Comparison of ENCODE assay signal across 8 cellular contexts in the genomic region with DNA sequence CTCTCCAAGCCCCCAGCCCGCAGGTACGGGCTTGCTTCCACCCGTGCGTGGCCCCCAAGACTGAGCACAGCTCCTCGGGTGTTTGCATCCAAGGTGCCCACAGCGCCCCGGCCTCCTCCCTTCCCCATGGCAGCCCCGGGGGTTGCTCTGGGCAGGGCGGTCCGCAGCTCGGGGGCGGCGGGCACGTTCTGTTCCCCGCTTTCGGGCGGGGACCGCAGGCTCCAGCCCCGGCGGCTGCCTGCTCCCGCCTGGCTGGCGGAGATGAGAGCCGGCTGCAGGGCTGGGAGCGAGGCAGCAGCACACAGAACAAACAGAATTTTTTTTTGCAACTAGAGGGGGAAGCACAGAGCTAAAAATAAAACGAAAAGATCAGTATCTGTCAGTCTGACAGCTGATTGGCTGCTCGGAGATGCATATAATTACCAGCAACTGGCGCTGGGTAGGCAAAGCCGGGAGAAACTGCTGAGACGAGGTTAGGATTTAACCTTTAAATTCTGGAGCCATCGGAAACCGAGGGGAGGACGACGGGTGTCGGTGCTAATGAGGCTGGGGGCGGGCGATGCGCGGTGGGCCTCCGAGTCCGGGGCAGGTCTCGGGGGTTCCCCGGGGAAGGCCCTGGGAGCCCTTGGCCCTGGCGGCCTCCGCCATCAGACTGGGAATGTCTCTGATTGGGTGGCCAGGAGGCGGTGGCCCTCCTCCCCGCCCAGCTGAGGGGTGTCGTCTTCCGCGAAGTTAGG.
DNase-seq lines count a peak whose midpoint lies in the region; ATAC-seq and TF ChIP-seq lines count a peak whose summit lies in the region.

No MANE protein-coding gene starts in this region.

- no peak overlapping the region for H2BK5ac ChIP-seq in mesenchymal stem cell (ENCODE audit: low read depth, low read length, poor library complexity, severe bottlenecking)

- WGBS in mesenchymal stem cell: 11% methylated on average over 46 of the region's 49 CpGs

- peak overlapping the region; percentile 22 for H3K4me3 Mint-ChIP-seq in Caco-2 (ENCODE audit: unreplicated experiment)
- H3K4me3 Mint-ChIP-seq in stimulated activated memory B cell treated with anti-CD40 and anti-IgM and Interleukin-4, amounts not matched to agents 10 μg/mL and 1 μg/mL and 100 μg/mL, for 72 hours: peak overlapping the region; percentile 67

- peak overlapping the region in 1 of 2 experiments; percentile 92 for H3K14ac ChIP-seq in mesenchymal stem cell (ENCODE audit: low read length in 2 of 2)

- peak overlapping the region; percentile 97 for H3K4ac ChIP-seq in mesenchymal stem cell (ENCODE audit: low read depth in 1 of 2, low read length in 2 of 2)

- peak overlapping the region; percentile 62 for H2AFZ ChIP-seq in mesenchymal stem cell (ENCODE audit: low read depth, low read length)

- peaks cover 43% of the 10 kb centered on the region for H3K4me1 ChIP-seq in Caco-2
- H3K4me1 ChIP-seq in mesenchymal stem cell (ENCODE audit: control insufficient read depth, insufficient read depth, low read depth, low read length): peaks cover 31% of the 10 kb centered on the region

- H3K9me3 ChIP-seq in Caco-2 (no peaks in the 10 kb centered on the region), mesenchymal stem cell (ENCODE audit: control insufficient read depth, low read length) (no peaks in the 10 kb centered on the region)

- H3K23ac ChIP-seq in mesenchymal stem cell (ENCODE audit: low read length in 2 of 2): peak overlapping the region in 1 of 2 experiments; percentile 50

- BruUV-seq in Caco-2 (replicated peaks; lab: Mats Ljungman, UMichigan): TSS peak; percentile 84

- H3K27ac Mint-ChIP-seq in Caco-2 (ENCODE audit: unreplicated experiment): peak overlapping the region; percentile 27
- H3K27ac Mint-ChIP-seq in stimulated activated memory B cell treated with anti-CD40 and anti-IgM and Interleukin-4, amounts not matched to agents 10 μg/mL and 1 μg/mL and 100 μg/mL, for 72 hours: peak overlapping the region; percentile 74

- H3K18ac ChIP-seq in mesenchymal stem cell (ENCODE audit: low read depth in 1 of 2, low read length in 2 of 2): peak overlapping the region; percentile 97 to 98

- H3K79me1 ChIP-seq in mesenchymal stem cell (replicated peaks; ENCODE audit: low read length, poor library complexity, severe bottlenecking): no peaks in the 10 kb centered on the region

- no peaks in the 10 kb centered on the region for H3K36me3 Mint-ChIP-seq in Caco-2 (ENCODE audit: insufficient read depth, unreplicated experiment)
- H3K36me3 Mint-ChIP-seq in stimulated activated memory B cell treated with anti-CD40 and anti-IgM and Interleukin-4, amounts not matched to agents 10 μg/mL and 1 μg/mL and 100 μg/mL, for 72 hours: no peaks in the 10 kb centered on the region

- intact Hi-C loops in Caco-2 (cut with micrococcal nuclease; ENCODE audit: unreplicated experiment): no loop called here

- POLR2A ChIA-PET in Caco-2 (lab: Charles Lee): interaction anchor here (1.0 kb wide), 1 partner anchor 14 kb away, joined by 3 read pairs; no protein-coding TSS in a partner anchor

- peaks cover 33% of the 10 kb centered on the region for H3K4me1 Mint-ChIP-seq in Caco-2 (ENCODE audit: low read depth, unreplicated experiment)
- H3K4me1 Mint-ChIP-seq in stimulated activated memory B cell treated with anti-CD40 and anti-IgM and Interleukin-4, amounts not matched to agents 10 μg/mL and 1 μg/mL and 100 μg/mL, for 72 hours: peaks cover 21% of the 10 kb centered on the region

- peak overlapping the region; percentile 96 for H4K8ac ChIP-seq in mesenchymal stem cell (ENCODE audit: low read length)

- H2BK12ac ChIP-seq in mesenchymal stem cell (ENCODE audit: low read length in 2 of 2): peak overlapping the region; percentile 93 to 100

- TF ChIP-seq CTCF in Caco-2 (IDR thresholded peaks at IDR 0.05; ENCODE audit: insufficient read depth in 1 of 2, low read depth in 1 of 2, low read length in 1 of 2, severe bottlenecking in 1 of 2, unreplicated experiment in 1 of 2) (peak in 1 of 2 experiments; percentile 10), HFF-Myc (IDR thresholded peaks at IDR 0.05; ENCODE audit: low read depth, low read length, missing control alignments) (no peak)

- peak overlapping the region; percentile 79 for H3K9ac ChIP-seq in mesenchymal stem cell (ENCODE audit: low read length)

- peak overlapping the region; percentile 95 for H2BK120ac ChIP-seq in mesenchymal stem cell (ENCODE audit: low read depth, low read length)

- no peak overlapping the region for H3K4me3 ChIP-seq in Caco-2 (ENCODE audit: low read depth, low read length)
- H3K4me3 ChIP-seq in HFF-Myc (replicated peaks; ENCODE audit: low read depth, low read length): peak overlapping the region; percentile 30
- H3K4me3 ChIP-seq in mesenchymal stem cell (ENCODE audit: insufficient read depth in 1 of 2, low read depth in 1 of 2, low read length in 2 of 2): peak overlapping the region; percentile 22 to 58

- H3K4me2 ChIP-seq in mesenchymal stem cell (ENCODE audit: low read length, poor library complexity, severe bottlenecking): peak overlapping the region; percentile 82

- H3K27me3 Mint-ChIP-seq in Caco-2 (ENCODE audit: insufficient read depth, unreplicated experiment): no peaks in the 10 kb centered on the region
- peaks cover 71% of the 10 kb centered on the region for H3K27me3 Mint-ChIP-seq in stimulated activated memory B cell treated with anti-CD40 and anti-IgM and Interleukin-4, amounts not matched to agents 10 μg/mL and 1 μg/mL and 100 μg/mL, for 72 hours

- no peaks in the 10 kb centered on the region for H3K27me3 ChIP-seq in Caco-2 (replicated peaks; ENCODE audit: control insufficient read depth, insufficient read depth, low read length)
- H3K27me3 ChIP-seq in mesenchymal stem cell (ENCODE audit: control insufficient read depth in 1 of 2, insufficient read depth in 1 of 2, low read length in 2 of 2): no peaks in the 10 kb centered on the region

- H3K36me3 ChIP-seq in Caco-2 (ENCODE audit: control insufficient read depth, insufficient read depth, low read length) (no peaks in the 10 kb centered on the region), mesenchymal stem cell (ENCODE audit: control insufficient read depth in 1 of 2, insufficient read depth in 2 of 2, low read depth in 1 of 2, low read length in 2 of 2) (no peaks in the 10 kb centered on the region)

- peak; percentile 78 for ATAC-seq in stimulated activated memory B cell treated with anti-CD40 and anti-IgM and Interleukin-4, amounts not matched to agents 10 μg/mL and 1 μg/mL and 100 μg/mL, for 72 hours
- ATAC-seq in HG03280 (IDR thresholded peaks at IDR 0.05; ENCODE audit: unreplicated experiment): no peak

- H3K27ac ChIP-seq in mesenchymal stem cell (ENCODE audit: low read length, poor library complexity, severe bottlenecking): peak overlapping the region; percentile 37

- H2BK15ac ChIP-seq in mesenchymal stem cell (ENCODE audit: low read depth, poor library complexity, severe bottlenecking): peak overlapping the region; percentile 99

- no peaks in the 10 kb centered on the region for H3K9me3 Mint-ChIP-seq in Caco-2 (ENCODE audit: unreplicated experiment)
- H3K9me3 Mint-ChIP-seq in stimulated activated memory B cell treated with anti-CD40 and anti-IgM and Interleukin-4, amounts not matched to agents 10 μg/mL and 1 μg/mL and 100 μg/mL, for 72 hours: no peaks in the 10 kb centered on the region

- peak overlapping the region; percentile 99 for H4K91ac ChIP-seq in mesenchymal stem cell (ENCODE audit: low read length)

- CTCF ChIA-PET in Caco-2 (lab: Charles Lee): interaction anchor here (1.1 to 2.3 kb wide), 2 partner anchors 13 to 304 kb away, joined by 3 to 9 read pairs; no protein-coding TSS in a partner anchor

- peak overlapping the region; percentile 76 for H2AK5ac ChIP-seq in mesenchymal stem cell (ENCODE audit: low read length, severe bottlenecking)

- peak; percentile 42 to 58 for DNase-seq in Caco-2
- DNase-seq in HFF-Myc (ENCODE audit: extremely low read depth, low read depth): peak; percentile 72
- DNase-seq in NCI-H524 treated with DMSO at 0.1 percent for 48 hours (lab: John Stamatoyannopoulos, UW): peak; percentile 70
- DNase-seq in activated CD8-positive, alpha-beta memory T cell treated with anti-CD3 and anti-CD28 coated beads, Interleukin-2, amount 50 U/mL, for 48 hours: peak; percentile 67
- DNase-seq in epidermal melanocyte (ENCODE audit: insufficient read length, low spot score): peak; percentile 65
- peak; percentile 95 for DNase-seq in mesenchymal stem cell
